Comparison of ENCODE assay signal across 22 cellular contexts in genomic region chr2:100018312-100018711, GRCh38.
A peak's percentile ranks its signal among the peaks of the same experiment; 100 is the strongest.
DNase-seq lines count a peak whose midpoint lies in the region; ATAC-seq and TF ChIP-seq lines count a peak whose summit lies in the region.
"Had no signal": no experiment of that assay in that cellular context is flagged by ENCODE, and none has a peak within 500 bp of the region (broad histone marks: within the 10 kb centered on the region; RNA-seq: fewer than 3 reads in every experiment).

No MANE protein-coding gene starts in this region.

- peak overlapping the region; percentile 43 for H3K4me3 ChIP-seq in WI38 (ENCODE audit: low read depth, low read length)
- H3K4me3 ChIP-seq: K562, MG63 had no signal

- TF ChIP-seq CTCF in WI38 (IDR thresholded peaks at IDR 0.05; ENCODE audit: low read depth, low read length) (no peak), WTC11 (IDR thresholded peaks at IDR 0.05) (no peak)

- peak; percentile 31 for DNase-seq in EH (ENCODE audit: low read depth)
- DNase-seq in fibroblast of peridontal ligament (ENCODE audit: extremely low read depth), result peak; percentile 18
- DNase-seq in DMS153 treated with DMSO at 0.1 percent for 48 hours (lab: John Stamatoyannopoulos, UW; ENCODE audit: unreplicated experiment), result no peak
- DNase-seq in WTC11 (ENCODE audit: low spot score), result no peak
- DNase-seq: AML-193; Calu3; CD8-positive, alpha-beta memory T cell; DMS153; GDM1; GOT3; HCEC 1CT; NCI-H1694 treated with DMSO at 0.1 percent for 48 hours; NCI-H2081 treated with DMSO at 0.1 percent for 48 hours; NCI-H526 treated with DMSO at 0.1 percent for 48 hours; OCI-M1; SW 1271 had no signal

- no peak overlapping the region for H3K4me3 Mint-ChIP-seq in WTC11
- H3K4me3 Mint-ChIP-seq: CD8-positive, alpha-beta memory T cell had no signal

- CTCF ChIA-PET in WTC11 (lab: Charles Lee), result no interaction called here

- POLR2A ChIA-PET in WTC11 (lab: Charles Lee), result no interaction called here

- H3K4me1 Mint-ChIP-seq in WTC11, result no peaks in the 10 kb centered on the region
- H3K4me1 Mint-ChIP-seq: CD8-positive, alpha-beta memory T cell had no signal

- H3K27ac Mint-ChIP-seq in WTC11, result no peak overlapping the region

- no peaks in the 10 kb centered on the region for H3K27me3 Mint-ChIP-seq in WTC11 (ENCODE audit: low read depth)

- H3K36me3 Mint-ChIP-seq in WTC11, result no peaks in the 10 kb centered on the region
- H3K36me3 Mint-ChIP-seq: CD8-positive, alpha-beta memory T cell had no signal

- no peaks in the 10 kb centered on the region for H3K9me3 Mint-ChIP-seq in WTC11
- H3K9me3 Mint-ChIP-seq: CD8-positive, alpha-beta memory T cell had no signal

- ATAC-seq in GM19324 (IDR thresholded peaks at IDR 0.05; ENCODE audit: low FRiP score, unreplicated experiment), result no peak
- no peak for ATAC-seq in WTC11
- no peak for ATAC-seq in HG03108 (IDR thresholded peaks at IDR 0.05; ENCODE audit: unreplicated experiment)
- ATAC-seq: K562, Right ventricle myocardium inferior had no signal

TF ChIP-seq in WTC11, 78 proteins besides CTCF, POLR2A, EP300 and RAD21:
- TF ChIP-seq TEAD4 (CRISPR knock-in tag; IDR thresholded peaks at IDR 0.05), result no peak
- TF ChIP-seq PREB (CRISPR knock-in tag; IDR thresholded peaks at IDR 0.05; ENCODE audit: borderline replicate concordance), result no peak
- no peak for TF ChIP-seq RELA (CRISPR knock-in tag; IDR thresholded peaks at IDR 0.05; ENCODE audit: borderline replicate concordance)

Comparison
In these comparisons a context has a peak if more than half of its experiments do, and no peak if none do; other contexts are left out.
1. DNase-seq: peak in EH (single experiment) and fibroblast of peridontal ligament (single experiment); none in DMS153 treated with DMSO at 0.1 percent for 48 hours (single experiment) and WTC11 (single experiment).